Comparison of ENCODE assay signal across 1 cellular context in genomic region chr11:15046673-15047072, GRCh38. TPM values are rescaled to one million over a fixed set of nuclear protein-coding genes. Genes with fewer than 3 reads are reported as not detected.
"Had no signal": no experiment of that assay in that cellular context is flagged by ENCODE, and none has a peak within 500 bp of the region (broad histone marks: within the 10 kb centered on the region; RNA-seq: fewer than 3 reads in every experiment).

No MANE protein-coding gene starts in this region.

RNA-seq across cellular contexts. Expression of gene CALCB, which starts 26.7 kb away (rescaled TPM):
- total RNA-seq: G401 had no signal
